Comparison of ENCODE assay signal across 24 cellular contexts in genomic region chr19:49016067-49016839, GRCh38. TPM values are rescaled to one million over a fixed set of nuclear protein-coding genes. Genes with fewer than 3 reads are reported as not detected.
A peak's percentile ranks its signal among the peaks of the same experiment; 100 is the strongest.
DNase-seq lines count a peak whose midpoint lies in the region; ATAC-seq, FAIRE-seq and TF ChIP-seq lines count a peak whose summit lies in the region.
"Had no signal": no experiment of that assay in that cellular context is flagged by ENCODE, and none has a peak within 500 bp of the region (broad histone marks: within the 10 kb centered on the region; RNA-seq: fewer than 3 reads in every experiment).

No MANE protein-coding gene starts in this region.

- H3K36me3 ChIP-seq in HepG2 (replicated peaks in 1 of 2; ENCODE audit: control insufficient read depth in 1 of 2, insufficient read depth in 2 of 2, low read length in 2 of 2) (peaks cover 4 to 32% of the 10 kb centered on the region in 2 experiments; a peak in 4 of 5 replicates), right lobe of liver (peaks cover 0 to 5% (median under 1%) of the 10 kb centered on the region in 4 donors), RWPE2 (ENCODE audit: low read depth) (peaks cover 24% of the 10 kb centered on the region)

- DNase-seq in HepG2 (ENCODE audit: low spot score), result no peak
- no peak for DNase-seq in right lobe of liver
- DNase-seq in RWPE2 (ENCODE audit: low spot score), result peak; percentile 68
- no peak for DNase-seq in memory B cell (ENCODE audit: low spot score in 2 of 2)
- DNase-seq in NCI-H1436 treated with DMSO at 0.1 percent for 48 hours (lab: John Stamatoyannopoulos, UW), result no peak
- DNase-seq in effector CD8-positive, alpha-beta T cell (lab: John Stamatoyannopoulos, UW), result no peak
- no peak for DNase-seq in LoVo (ENCODE audit: low spot score)
- DNase-seq in substantia nigra (lab: John Stamatoyannopoulos, UW), result no peak
- DNase-seq: EL, GDM1, Kasumi-1, MV-4-11, NCI-H1105, NCI-H2029 treated with DMSO at 0.1 percent for 48 hours, NCI-H2227 treated with DMSO at 0.1 percent for 48 hours, NCI-H69, SW 1271 had no signal

- no peak overlapping the region for H2AFZ ChIP-seq in HepG2 (ENCODE audit: low read length)

- H3K4me2 ChIP-seq in HepG2 (ENCODE audit: low read depth, low read length), result no peak overlapping the region
- H3K4me2 ChIP-seq: SK-N-SH had no signal

- TSS peak; percentile 31 for BruUV-seq in HepG2 (replicated peaks; lab: Mats Ljungman, UMichigan)

- no peak for TF ChIP-seq RAD21 in HepG2 (CRISPR knock-in tag; IDR thresholded peaks at IDR 0.05)

- H3K9ac ChIP-seq in HepG2 (ENCODE audit: insufficient read depth, low read depth, low read length), result no peak overlapping the region
- H3K9ac ChIP-seq: SK-N-SH had no signal

- H3K4me3 Mint-ChIP-seq in memory B cell, result peak overlapping the region; percentile 63

- H3K27me3 Mint-ChIP-seq in memory B cell, result no peaks in the 10 kb centered on the region

- in situ Hi-C loops in HepG2 (cut with HindIII; ENCODE audit: extremely low pct_ligation_motif_present, low pct_unique_long_range_greater_than_20kb), result no loop called here

- H3K79me2 ChIP-seq in HepG2 (ENCODE audit: insufficient read depth, low read length), result no peaks in the 10 kb centered on the region

- POLR2A ChIA-PET in HepG2 (lab: Yijun Ruan, JAX), result no interaction called here

- H3K9me3 Mint-ChIP-seq in memory B cell, result no peaks in the 10 kb centered on the region

- intact Hi-C loops in HepG2 (cut with micrococcal nuclease; ENCODE audit: unreplicated experiment) (no loop called here), right lobe of liver (cut with DNase I) (no loop called here)

- no peaks in the 10 kb centered on the region for H3K9me3 ChIP-seq in HepG2 (ENCODE audit: low read length)
- no peaks in the 10 kb centered on the region for H3K9me3 ChIP-seq in right lobe of liver
- no peaks in the 10 kb centered on the region for H3K9me3 ChIP-seq in RWPE2 (ENCODE audit: severe bottlenecking)
- H3K9me3 ChIP-seq: SK-N-SH had no signal

- H3K27me3 ChIP-seq in HepG2 (ENCODE audit: control insufficient read depth in 1 of 2, insufficient read depth in 2 of 2, low read length in 2 of 2) (peaks cover 0 to 15% of the 10 kb centered on the region in 2 experiments; a peak in 3 of 5 replicates), right lobe of liver (no peaks in the 10 kb centered on the region), RWPE2 (ENCODE audit: insufficient read depth, poor library complexity, severe bottlenecking) (no peaks in the 10 kb centered on the region)

- FAIRE-seq in HepG2 (lab: Jason Lieb, UNC), result no peak
- FAIRE-seq: GM12891, H54 had no signal

- TF ChIP-seq POLR2A in HepG2 (IDR thresholded peaks at IDR 0.05; ENCODE audit: insufficient read depth in 1 of 2, low read depth in 2 of 2, low read length in 2 of 2), result no peak
- no peak for TF ChIP-seq POLR2A in right lobe of liver (IDR thresholded peaks at IDR 0.05)

- H4K20me1 ChIP-seq in HepG2 (ENCODE audit: insufficient read depth, low read length), result no peaks in the 10 kb centered on the region

- 93% methylated on average over 6 of the region's 29 CpGs for WGBS in HepG2 (ENCODE audit: low lambda C conversion rate)
- 80% methylated on average over 3 of the region's 29 CpGs for WGBS in right lobe of liver (ENCODE audit: insufficient coverage, low coverage, low lambda C conversion rate, missing lambda C conversion rate)

- ATAC-seq in HepG2 (no peak), right lobe of liver (no peak), RWPE2 (ENCODE audit: low read depth) (no peak), memory B cell (ENCODE audit: low read depth) (no peak)

- no peak overlapping the region for H3K27ac Mint-ChIP-seq in memory B cell

- TF ChIP-seq EP300 in HepG2 (IDR thresholded peaks at IDR 0.05; ENCODE audit: low read depth in 2 of 2, low read length in 2 of 2) (no peak), HepG2 (CRISPR knock-in tag; IDR thresholded peaks at IDR 0.05; ENCODE audit: borderline replicate concordance) (no peak)

- H3K4me3 ChIP-seq in HepG2 (replicated peaks in 1 of 3; ENCODE audit: insufficient read depth in 1 of 3, low read depth in 2 of 3, low read length in 3 of 3) (no peak overlapping the region), right lobe of liver (no peak overlapping the region), RWPE2 (ENCODE audit: severe bottlenecking) (no peak overlapping the region)

- peaks cover 22% of the 10 kb centered on the region for H3K4me1 ChIP-seq in HepG2 (ENCODE audit: insufficient read depth, low read length)
- peaks cover 0 to 18% (median 0%) of the 10 kb centered on the region in 4 donors for H3K4me1 ChIP-seq in right lobe of liver
- no peaks in the 10 kb centered on the region for H3K4me1 ChIP-seq in RWPE2 (ENCODE audit: insufficient read depth, poor library complexity, severe bottlenecking)

- peaks cover 4% of the 10 kb centered on the region for H3K36me3 Mint-ChIP-seq in memory B cell

- CTCF ChIA-PET in HepG2 (lab: Yijun Ruan, JAX; ENCODE audit: low intra/inter-chr PET ratio, low total read pairs), result no interaction called here

- H3K27ac ChIP-seq in HepG2 (ENCODE audit: extremely low read length, insufficient read depth, low read length) (no peak overlapping the region), right lobe of liver (no peak overlapping the region), RWPE2 (ENCODE audit: poor library complexity, severe bottlenecking) (no peak overlapping the region), substantia nigra (ENCODE audit: low read depth, low read length, poor library complexity, severe bottlenecking) (no peak overlapping the region)

- TF ChIP-seq CTCF in HepG2 (CRISPR knock-in tag; IDR thresholded peaks at IDR 0.05), result no peak
- TF ChIP-seq CTCF in right lobe of liver (IDR thresholded peaks at IDR 0.05), result no peak
- TF ChIP-seq CTCF in RWPE2 (IDR thresholded peaks at IDR 0.05; ENCODE audit: poor library complexity, severe bottlenecking), result no peak

- peaks cover 13% of the 10 kb centered on the region for H3K4me1 Mint-ChIP-seq in memory B cell

RNA-seq across cellular contexts. Expression of gene LHB, which starts 0.6 kb away (rescaled TPM):
- total RNA-seq in HepG2 (2016; rRNA removed; fragmentation: Illumina TruSeq; extraction: Trizol) (not detected in 2 replicates), right lobe of liver (not detected)
- not detected in 2 replicates for total RNA-seq in HepG2 (2016; cell fraction: cytosol; rRNA removed; fragmentation: Illumina TruSeq; extraction: Trizol; ENCODE audit: low read depth)
- total RNA-seq in HepG2 (2016; cell fraction: insoluble cytoplasmic fraction; rRNA removed; fragmentation: Illumina TruSeq; extraction: Trizol), result not detected in 2 replicates
- total RNA-seq in HepG2 (2016; cell fraction: membrane; rRNA removed; fragmentation: Illumina TruSeq; extraction: Trizol), result not detected in 2 replicates
- not detected in 2 replicates for total RNA-seq in HepG2 (2016; cell fraction: nucleus; rRNA removed; fragmentation: Illumina TruSeq; extraction: Trizol)
- 0.82 TPM in 1 of 2 replicates, not detected in the other for polyA plus RNA-seq in HepG2 (2011; rRNA removed)
- polyA plus RNA-seq in HepG2 (2011; cell fraction: cytosol; rRNA removed), result 0.26 and 0.31 TPM in 2 replicates
- 14.9 and 17.4 TPM in 2 replicates for polyA plus RNA-seq in HepG2 (2011; cell fraction: nucleus; rRNA removed)
- polyA plus RNA-seq in HepG2 (2012), result 0.75 and 0.87 TPM in 2 replicates
- polyA plus RNA-seq in HepG2 (2016; cell fraction: cytosol; fragmentation: Illumina TruSeq; extraction: Trizol; ENCODE audit: low read depth), result not detected in 2 replicates
- not detected in 2 replicates for polyA plus RNA-seq in HepG2 (2016; cell fraction: insoluble cytoplasmic fraction; fragmentation: Illumina TruSeq; extraction: Trizol; ENCODE audit: low read depth)
- polyA plus RNA-seq in HepG2 (2016; cell fraction: membrane; fragmentation: Illumina TruSeq; extraction: Trizol; ENCODE audit: low read depth), result not detected in 2 replicates
- polyA plus RNA-seq in HepG2 (2016; cell fraction: nucleus; fragmentation: Illumina TruSeq; extraction: Trizol; ENCODE audit: insufficient read depth, low read depth), result 1.2 TPM in 1 of 2 replicates, not detected in the other
- not detected in 2 replicates for polyA minus RNA-seq in HepG2 (2011; rRNA and poly(A)+ RNA removed; ENCODE audit: low replicate concordance)
- polyA minus RNA-seq in HepG2 (2011; cell fraction: cytosol; rRNA and poly(A)+ RNA removed), result not detected in 2 replicates
- polyA minus RNA-seq in HepG2 (2011; cell fraction: nucleus; rRNA and poly(A)+ RNA removed), result not detected in 2 replicates
- total RNA-seq: HT-29, MCF 10A, NCI-H460 had no signal
- polyA plus RNA-seq: BJ had no signal

RNA-seq across cellular contexts. Expression of gene CGB3, which starts 7.9 kb away (rescaled TPM):
- total RNA-seq in HepG2 (2016; rRNA removed; fragmentation: Illumina TruSeq; extraction: Trizol) (not detected in 2 replicates), right lobe of liver (not detected)
- total RNA-seq in HepG2 (2016; cell fraction: cytosol; rRNA removed; fragmentation: Illumina TruSeq; extraction: Trizol; ENCODE audit: low read depth), result not detected in 2 replicates
- total RNA-seq in HepG2 (2016; cell fraction: insoluble cytoplasmic fraction; rRNA removed; fragmentation: Illumina TruSeq; extraction: Trizol), result not detected in 2 replicates
- total RNA-seq in HepG2 (2016; cell fraction: membrane; rRNA removed; fragmentation: Illumina TruSeq; extraction: Trizol), result not detected in 2 replicates
- total RNA-seq in HepG2 (2016; cell fraction: nucleus; rRNA removed; fragmentation: Illumina TruSeq; extraction: Trizol), result not detected in 2 replicates
- polyA plus RNA-seq in HepG2 (2011; rRNA removed), result not detected in 2 replicates
- not detected in 2 replicates for polyA plus RNA-seq in HepG2 (2011; cell fraction: cytosol; rRNA removed)
- polyA plus RNA-seq in HepG2 (2011; cell fraction: nucleus; rRNA removed), result 0.31 TPM in 1 of 2 replicates, not detected in the other
- not detected in 2 replicates for polyA plus RNA-seq in HepG2 (2012)
- polyA plus RNA-seq in HepG2 (2016; cell fraction: cytosol; fragmentation: Illumina TruSeq; extraction: Trizol; ENCODE audit: low read depth), result not detected in 2 replicates
- polyA plus RNA-seq in HepG2 (2016; cell fraction: insoluble cytoplasmic fraction; fragmentation: Illumina TruSeq; extraction: Trizol; ENCODE audit: low read depth), result not detected in 2 replicates
- polyA plus RNA-seq in HepG2 (2016; cell fraction: membrane; fragmentation: Illumina TruSeq; extraction: Trizol; ENCODE audit: low read depth), result not detected in 2 replicates
- not detected in 2 replicates for polyA plus RNA-seq in HepG2 (2016; cell fraction: nucleus; fragmentation: Illumina TruSeq; extraction: Trizol; ENCODE audit: insufficient read depth, low read depth)
- not detected in 2 replicates for polyA minus RNA-seq in HepG2 (2011; rRNA and poly(A)+ RNA removed; ENCODE audit: low replicate concordance)
- not detected in 2 replicates for polyA minus RNA-seq in HepG2 (2011; cell fraction: cytosol; rRNA and poly(A)+ RNA removed)
- polyA minus RNA-seq in HepG2 (2011; cell fraction: nucleus; rRNA and poly(A)+ RNA removed), result not detected in 2 replicates
- total RNA-seq: HT-29, MCF 10A, NCI-H460 had no signal
- polyA plus RNA-seq: BJ had no signal

RNA-seq across cellular contexts. Expression of gene CGB2, which starts 15.4 kb away (rescaled TPM):
- total RNA-seq in HepG2 (2016; rRNA removed; fragmentation: Illumina TruSeq; extraction: Trizol), result not detected in 2 replicates
- not detected in 2 replicates for total RNA-seq in HepG2 (2016; cell fraction: cytosol; rRNA removed; fragmentation: Illumina TruSeq; extraction: Trizol; ENCODE audit: low read depth)
- total RNA-seq in HepG2 (2016; cell fraction: insoluble cytoplasmic fraction; rRNA removed; fragmentation: Illumina TruSeq; extraction: Trizol), result not detected in 2 replicates
- not detected in 2 replicates for total RNA-seq in HepG2 (2016; cell fraction: membrane; rRNA removed; fragmentation: Illumina TruSeq; extraction: Trizol)
- total RNA-seq in HepG2 (2016; cell fraction: nucleus; rRNA removed; fragmentation: Illumina TruSeq; extraction: Trizol), result not detected in 2 replicates
- polyA plus RNA-seq in HepG2 (2011; rRNA removed), result not detected in 2 replicates
- not detected in 2 replicates for polyA plus RNA-seq in HepG2 (2011; cell fraction: cytosol; rRNA removed)
- not detected in 2 replicates for polyA plus RNA-seq in HepG2 (2011; cell fraction: nucleus; rRNA removed)
- polyA plus RNA-seq in HepG2 (2012), result not detected in 2 replicates
- not detected in 2 replicates for polyA plus RNA-seq in HepG2 (2016; cell fraction: cytosol; fragmentation: Illumina TruSeq; extraction: Trizol; ENCODE audit: low read depth)
- not detected in 2 replicates for polyA plus RNA-seq in HepG2 (2016; cell fraction: insoluble cytoplasmic fraction; fragmentation: Illumina TruSeq; extraction: Trizol; ENCODE audit: low read depth)
- not detected in 2 replicates for polyA plus RNA-seq in HepG2 (2016; cell fraction: membrane; fragmentation: Illumina TruSeq; extraction: Trizol; ENCODE audit: low read depth)
- polyA plus RNA-seq in HepG2 (2016; cell fraction: nucleus; fragmentation: Illumina TruSeq; extraction: Trizol; ENCODE audit: insufficient read depth, low read depth), result not detected in 2 replicates
- polyA minus RNA-seq in HepG2 (2011; rRNA and poly(A)+ RNA removed; ENCODE audit: low replicate concordance), result not detected in 2 replicates
- polyA minus RNA-seq in HepG2 (2011; cell fraction: cytosol; rRNA and poly(A)+ RNA removed), result not detected in 2 replicates
- polyA minus RNA-seq in HepG2 (2011; cell fraction: nucleus; rRNA and poly(A)+ RNA removed), result not detected in 2 replicates
- not detected for total RNA-seq in right lobe of liver
- total RNA-seq: HT-29, MCF 10A, NCI-H460 had no signal
- polyA plus RNA-seq: BJ had no signal

RNA-seq across cellular contexts. Expression of gene CGB1, which starts 20.4 kb away (rescaled TPM):
- total RNA-seq in HepG2 (2016; rRNA removed; fragmentation: Illumina TruSeq; extraction: Trizol), result not detected in 2 replicates
- total RNA-seq in HepG2 (2016; cell fraction: cytosol; rRNA removed; fragmentation: Illumina TruSeq; extraction: Trizol; ENCODE audit: low read depth), result not detected in 2 replicates
- total RNA-seq in HepG2 (2016; cell fraction: insoluble cytoplasmic fraction; rRNA removed; fragmentation: Illumina TruSeq; extraction: Trizol), result not detected in 2 replicates
- total RNA-seq in HepG2 (2016; cell fraction: membrane; rRNA removed; fragmentation: Illumina TruSeq; extraction: Trizol), result not detected in 2 replicates
- not detected in 2 replicates for total RNA-seq in HepG2 (2016; cell fraction: nucleus; rRNA removed; fragmentation: Illumina TruSeq; extraction: Trizol)
- polyA plus RNA-seq in HepG2 (2011; rRNA removed), result not detected in 2 replicates
- polyA plus RNA-seq in HepG2 (2011; cell fraction: cytosol; rRNA removed), result not detected in 2 replicates
- polyA plus RNA-seq in HepG2 (2011; cell fraction: nucleus; rRNA removed), result not detected in 2 replicates
- polyA plus RNA-seq in HepG2 (2012), result not detected in 2 replicates
- not detected in 2 replicates for polyA plus RNA-seq in HepG2 (2016; cell fraction: cytosol; fragmentation: Illumina TruSeq; extraction: Trizol; ENCODE audit: low read depth)
- not detected in 2 replicates for polyA plus RNA-seq in HepG2 (2016; cell fraction: insoluble cytoplasmic fraction; fragmentation: Illumina TruSeq; extraction: Trizol; ENCODE audit: low read depth)
- polyA plus RNA-seq in HepG2 (2016; cell fraction: membrane; fragmentation: Illumina TruSeq; extraction: Trizol; ENCODE audit: low read depth), result not detected in 2 replicates
- not detected in 2 replicates for polyA plus RNA-seq in HepG2 (2016; cell fraction: nucleus; fragmentation: Illumina TruSeq; extraction: Trizol; ENCODE audit: insufficient read depth, low read depth)
- polyA minus RNA-seq in HepG2 (2011; rRNA and poly(A)+ RNA removed; ENCODE audit: low replicate concordance), result not detected in 2 replicates
- polyA minus RNA-seq in HepG2 (2011; cell fraction: cytosol; rRNA and poly(A)+ RNA removed), result not detected in 2 replicates
- polyA minus RNA-seq in HepG2 (2011; cell fraction: nucleus; rRNA and poly(A)+ RNA removed), result not detected in 2 replicates
- total RNA-seq in right lobe of liver, result not detected
- total RNA-seq: MCF 10A, NCI-H460 had no signal
- polyA plus RNA-seq: BJ, SK-N-SH had no signal

RNA-seq across cellular contexts. Expression of gene RUVBL2, which starts 22.6 kb away (rescaled TPM):
- total RNA-seq in HepG2 (2016; rRNA removed; fragmentation: Illumina TruSeq; extraction: Trizol) (108 and 122 TPM in 2 replicates), right lobe of liver (10 to 100 TPM; 22.8 to 66.7 (median 32.3) TPM)
- total RNA-seq in HepG2 (2016; cell fraction: cytosol; rRNA removed; fragmentation: Illumina TruSeq; extraction: Trizol; ENCODE audit: low read depth), result 42.8 and 44.4 TPM in 2 replicates
- 98.2 and 127 TPM in 2 replicates for total RNA-seq in HepG2 (2016; cell fraction: insoluble cytoplasmic fraction; rRNA removed; fragmentation: Illumina TruSeq; extraction: Trizol)
- 53.1 and 56.0 TPM in 2 replicates for total RNA-seq in HepG2 (2016; cell fraction: membrane; rRNA removed; fragmentation: Illumina TruSeq; extraction: Trizol)
- total RNA-seq in HepG2 (2016; cell fraction: nucleus; rRNA removed; fragmentation: Illumina TruSeq; extraction: Trizol), result 57.1 and 62.8 TPM in 2 replicates
- polyA plus RNA-seq in HepG2 (2011; rRNA removed), result 109 and 120 TPM in 2 replicates
- polyA plus RNA-seq in HepG2 (2011; cell fraction: cytosol; rRNA removed), result 120 and 188 TPM in 2 replicates
- polyA plus RNA-seq in HepG2 (2011; cell fraction: nucleus; rRNA removed), result 169 and 241 TPM in 2 replicates
- 71.6 and 76.0 TPM in 2 replicates for polyA plus RNA-seq in HepG2 (2012)
- polyA plus RNA-seq in HepG2 (2016; cell fraction: cytosol; fragmentation: Illumina TruSeq; extraction: Trizol; ENCODE audit: low read depth), result 38.1 and 42.9 TPM in 2 replicates
- 87.8 and 103 TPM in 2 replicates for polyA plus RNA-seq in HepG2 (2016; cell fraction: insoluble cytoplasmic fraction; fragmentation: Illumina TruSeq; extraction: Trizol; ENCODE audit: low read depth)
- 44.0 and 49.8 TPM in 2 replicates for polyA plus RNA-seq in HepG2 (2016; cell fraction: membrane; fragmentation: Illumina TruSeq; extraction: Trizol; ENCODE audit: low read depth)
- 101 and 102 TPM in 2 replicates for polyA plus RNA-seq in HepG2 (2016; cell fraction: nucleus; fragmentation: Illumina TruSeq; extraction: Trizol; ENCODE audit: insufficient read depth, low read depth)
- polyA minus RNA-seq in HepG2 (2011; rRNA and poly(A)+ RNA removed; ENCODE audit: low replicate concordance), result 203 and 355 TPM in 2 replicates
- polyA minus RNA-seq in HepG2 (2011; cell fraction: cytosol; rRNA and poly(A)+ RNA removed), result 65.7 and 86.3 TPM in 2 replicates
- 47.3 and 59.2 TPM in 2 replicates for polyA minus RNA-seq in HepG2 (2011; cell fraction: nucleus; rRNA and poly(A)+ RNA removed)
